Comparison of ENCODE assay signal across 13 cellular contexts in genomic region chr7:98200364-98200763, GRCh38. TPM values are rescaled to one million over a fixed set of nuclear protein-coding genes. Genes with fewer than 3 reads are reported as not detected.
A peak's percentile ranks its signal among the peaks of the same experiment; 100 is the strongest.
DNase-seq lines count a peak whose midpoint lies in the region; ATAC-seq, FAIRE-seq and TF ChIP-seq lines count a peak whose summit lies in the region.
"Had no signal": no experiment of that assay in that cellular context is flagged by ENCODE, and none has a peak within 500 bp of the region (broad histone marks: within the 10 kb centered on the region; RNA-seq: fewer than 3 reads in every experiment).

No MANE protein-coding gene starts in this region.

- no peak overlapping the region for H3K9ac ChIP-seq in trophoblast cell (ENCODE audit: low read length)

- TF ChIP-seq POLR2A in H54 (IDR thresholded peaks at IDR 0.05; ENCODE audit: low read depth, low read length), result no peak

- H2BK5ac ChIP-seq in trophoblast cell (ENCODE audit: low read depth, low read length, poor library complexity), result no peak overlapping the region

- H3K4me3 ChIP-seq in trophoblast cell (ENCODE audit: low read depth, low read length), result no peak overlapping the region

- no peak overlapping the region for H3K23ac ChIP-seq in trophoblast cell (ENCODE audit: low read length)

- no peak overlapping the region for H3K18ac ChIP-seq in trophoblast cell (ENCODE audit: low read length)

- H4K12ac ChIP-seq in trophoblast cell (ENCODE audit: low read depth, low read length), result no peak overlapping the region

- no peak for FAIRE-seq in H54 (lab: Jason Lieb, UNC)

- no peaks in the 10 kb centered on the region for H3K79me1 ChIP-seq in trophoblast cell (ENCODE audit: low read length)

- no CpG with 5 or more reads among the region's 6 CpGs for WGBS in trophoblast cell (ENCODE audit: extremely low coverage, insufficient coverage, insufficient read length)

- H3K9me3 ChIP-seq in trophoblast cell (ENCODE audit: insufficient read depth, low read depth, low read length), result no peaks in the 10 kb centered on the region

- H2BK12ac ChIP-seq in trophoblast cell (ENCODE audit: low read length), result no peak overlapping the region

- peak overlapping the region; percentile 5 for H3K27ac Mint-ChIP-seq in activated naive CD8-positive, alpha-beta T cell treated with anti-CD3 and anti-CD28 coated beads for 36 hours
- H3K27ac Mint-ChIP-seq: endodermal cell had no signal

- H2AK5ac ChIP-seq in trophoblast cell (ENCODE audit: low read length), result no peak overlapping the region

- H3K27me3 Mint-ChIP-seq in activated naive CD8-positive, alpha-beta T cell treated with anti-CD3 and anti-CD28 coated beads for 36 hours, result no peaks in the 10 kb centered on the region

- no peak overlapping the region for H3K14ac ChIP-seq in trophoblast cell (ENCODE audit: low read length)

- H3K4me1 Mint-ChIP-seq in activated naive CD8-positive, alpha-beta T cell treated with anti-CD3 and anti-CD28 coated beads for 36 hours, result peaks cover 54% of the 10 kb centered on the region
- H3K4me1 Mint-ChIP-seq: endodermal cell had no signal

- H3K36me3 Mint-ChIP-seq in activated naive CD8-positive, alpha-beta T cell treated with anti-CD3 and anti-CD28 coated beads for 36 hours, result peaks cover 29% of the 10 kb centered on the region

- H3K4me1 ChIP-seq in trophoblast cell (ENCODE audit: control insufficient read depth in 1 of 2, insufficient read depth in 2 of 2, low read length in 2 of 2), result peaks cover 0 to 4% of the 10 kb centered on the region in 2 experiments

- no peak overlapping the region for H4K8ac ChIP-seq in trophoblast cell (ENCODE audit: low read depth, low read length)

- peak; percentile 49 for DNase-seq in activated naive CD8-positive, alpha-beta T cell treated with anti-CD3 and anti-CD28 coated beads for 36 hours
- DNase-seq in NCI-H1105 treated with DMSO at 0.1 percent for 48 hours (lab: John Stamatoyannopoulos, UW) (no peak), retina (no peak), H54 (ENCODE audit: insufficient read length, low spot score) (no peak), trophoblast cell (no peak)
- DNase-seq: endodermal cell, GDM1, NCI-H2029 treated with DMSO at 0.1 percent for 48 hours, occipital lobe had no signal

- H3K4me3 Mint-ChIP-seq in activated naive CD8-positive, alpha-beta T cell treated with anti-CD3 and anti-CD28 coated beads for 36 hours, result peak overlapping the region; percentile 0
- H3K4me3 Mint-ChIP-seq: endodermal cell had no signal

- no peak overlapping the region for H2AFZ ChIP-seq in trophoblast cell (ENCODE audit: insufficient read depth, low read length, poor library complexity)

- no peak overlapping the region for H3K4me2 ChIP-seq in trophoblast cell (ENCODE audit: low read length)

- no peaks in the 10 kb centered on the region for H3K27me3 ChIP-seq in trophoblast cell (ENCODE audit: insufficient read depth, low read length)

- H3K9me3 Mint-ChIP-seq in activated naive CD8-positive, alpha-beta T cell treated with anti-CD3 and anti-CD28 coated beads for 36 hours, result peaks cover 6% of the 10 kb centered on the region
- H3K9me3 Mint-ChIP-seq: endodermal cell had no signal

- H3K79me2 ChIP-seq in trophoblast cell (ENCODE audit: control insufficient read depth, insufficient read depth, low read length, poor library complexity), result no peaks in the 10 kb centered on the region

- peaks cover 6 to 8% of the 10 kb centered on the region in 2 experiments for H3K36me3 ChIP-seq in trophoblast cell (ENCODE audit: control insufficient read depth in 1 of 2, insufficient read depth in 2 of 2, low read length in 2 of 2)

- H4K91ac ChIP-seq in trophoblast cell (ENCODE audit: low read depth, low read length), result no peak overlapping the region

- ATAC-seq in GM18858 (IDR thresholded peaks at IDR 0.05; ENCODE audit: unreplicated experiment) (peak; percentile 36), GM21447 (IDR thresholded peaks at IDR 0.05; ENCODE audit: unreplicated experiment) (peak; percentile 41), HG03159 (IDR thresholded peaks at IDR 0.05; ENCODE audit: unreplicated experiment) (peak; percentile 43)
- ATAC-seq: SK-N-SH treated with all-trans-retinoic acid at 6 μM for 48 hours had no signal

- no peak overlapping the region for H3K27ac ChIP-seq in trophoblast cell (ENCODE audit: low read depth, low read length)

- no peak overlapping the region for H2BK120ac ChIP-seq in trophoblast cell (ENCODE audit: insufficient read depth, low read length, poor library complexity)

- no peak overlapping the region for H3K4ac ChIP-seq in trophoblast cell (ENCODE audit: low read depth, low read length)

RNA-seq across cellular contexts. Expression of gene BHLHA15, which starts 10.9 kb away (rescaled TPM):
- total RNA-seq in activated naive CD8-positive, alpha-beta T cell treated with anti-CD3 and anti-CD28 coated beads for 36 hours, result 1 to 10 TPM in 1 of 2 experiments, under 1 TPM in 1; 0.76 to 2.0 TPM
- polyA plus RNA-seq in trophoblast cell (2013), result 20.7 and 22.5 TPM in 2 replicates

RNA-seq across cellular contexts. Expression of gene TECPR1, which starts 51.7 kb away (rescaled TPM):
- 10 to 100 TPM; 18.3 to 25.6 TPM for total RNA-seq in activated naive CD8-positive, alpha-beta T cell treated with anti-CD3 and anti-CD28 coated beads for 36 hours
- polyA plus RNA-seq in trophoblast cell (2013), result 4.5 and 4.7 TPM in 2 replicates
